12 cellular contexts compared by ENCODE assay signal in genomic region chr20:10739575-10739974, GRCh38.
A peak's percentile ranks its signal among the peaks of the same experiment; 100 is the strongest.
DNase-seq lines count a peak whose midpoint lies in the region; ATAC-seq, FAIRE-seq and TF ChIP-seq lines count a peak whose summit lies in the region.
"Had no signal": no experiment of that assay in that cellular context is flagged by ENCODE, and none has a peak within 500 bp of the region (broad histone marks: within the 10 kb centered on the region; RNA-seq: fewer than 3 reads in every experiment).

No MANE protein-coding gene starts in this region.

- TF ChIP-seq CTCF in A549 (IDR thresholded peaks at IDR 0.05) = no peak
- TF ChIP-seq CTCF in RWPE2 (IDR thresholded peaks at IDR 0.05; ENCODE audit: poor library complexity, severe bottlenecking) = no peak
- TF ChIP-seq CTCF in fibroblast of the aortic adventitia (IDR thresholded peaks at IDR 0.05; ENCODE audit: insufficient read depth, low read length) = no peak
- TF ChIP-seq CTCF in osteoblast (IDR thresholded peaks at IDR 0.05; ENCODE audit: extremely low read depth, low read depth, low read length) = no peak

- DNase-seq in A549 (ENCODE audit: low read depth in 1 of 2, low spot score in 1 of 2) (no peak), RWPE2 (ENCODE audit: low spot score) (no peak), fibroblast of the aortic adventitia (ENCODE audit: low read depth) (peak; percentile 51), osteoblast (ENCODE audit: insufficient read length, low spot score, missing footprints) (peak; percentile 78), NCI-H1092 treated with DMSO at 0.1 percent for 48 hours (lab: John Stamatoyannopoulos, UW) (no peak), NCI-H1417 (lab: John Stamatoyannopoulos, UW) (no peak)
- DNase-seq in activated T-cell treated with anti-CD3 and anti-CD28 coated beads, Interleukin-2, amount 50 U/mL, for 48 hours = no peak
- DNase-seq: NCI-H774, T1000 had no signal

- no peaks in the 10 kb centered on the region for H4K20me1 ChIP-seq in osteoblast (ENCODE audit: insufficient read depth, low read length)

- CTCF ChIA-PET in A549 (lab: Yijun Ruan, JAX) = interaction anchor here (0.9 kb wide), 1 partner anchor 20 kb away, joined by 3 read pairs; no protein-coding TSS in a partner anchor

- H3K9me3 ChIP-seq in A549 = no peaks in the 10 kb centered on the region
- no peaks in the 10 kb centered on the region for H3K9me3 ChIP-seq in RWPE2 (ENCODE audit: severe bottlenecking)
- H3K9me3 ChIP-seq in osteoblast (ENCODE audit: low read depth, low read length) = no peaks in the 10 kb centered on the region

- no peak for TF ChIP-seq EP300 in A549 (IDR thresholded peaks at IDR 0.05)

- H3K4me1 ChIP-seq in A549 = peaks cover 4% of the 10 kb centered on the region; the same call in 1 of the 3 replicates
- peaks cover 10% of the 10 kb centered on the region for H3K4me1 ChIP-seq in RWPE2 (ENCODE audit: insufficient read depth, poor library complexity, severe bottlenecking)
- peaks cover 8% of the 10 kb centered on the region for H3K4me1 ChIP-seq in osteoblast (ENCODE audit: insufficient read depth, low read length)
- H3K4me1 ChIP-seq: neural progenitor cell had no signal

- no peaks in the 10 kb centered on the region for H3K79me2 ChIP-seq in osteoblast (ENCODE audit: insufficient read depth, low read length)

- peak; percentile 56 to 76; a peak in 4 of 6 replicates for ATAC-seq in A549
- ATAC-seq in RWPE2 (ENCODE audit: low read depth) = peak; percentile 97
- ATAC-seq in GM18517 (IDR thresholded peaks at IDR 0.05; ENCODE audit: unreplicated experiment) = no peak

- peak overlapping the region; percentile 30 to 38 for H3K27ac ChIP-seq in A549
- H3K27ac ChIP-seq in RWPE2 (ENCODE audit: poor library complexity, severe bottlenecking) = no peak overlapping the region
- H3K27ac ChIP-seq in osteoblast (ENCODE audit: low read depth, low read length) = peak overlapping the region; percentile 22
- H3K27ac ChIP-seq: cardiac muscle cell, neural progenitor cell had no signal

- peak overlapping the region; percentile 85 for H2AFZ ChIP-seq in osteoblast (ENCODE audit: low read length)
- H2AFZ ChIP-seq: neural progenitor cell had no signal

- no peaks in the 10 kb centered on the region for H3K36me3 ChIP-seq in RWPE2 (ENCODE audit: low read depth)
- H3K36me3 ChIP-seq in osteoblast (ENCODE audit: insufficient read depth, low read length) = no peaks in the 10 kb centered on the region
- H3K36me3 ChIP-seq: cardiac muscle cell, neural progenitor cell had no signal

- no peak for TF ChIP-seq RAD21 in A549 (conservative IDR thresholded peaks at IDR 0.05 in 1 of 2, IDR thresholded peaks at IDR 0.05 in 1 of 2)

- H3K4me2 ChIP-seq in A549 (peak overlapping the region; percentile 69), osteoblast (ENCODE audit: insufficient read depth, low read length) (peak overlapping the region; percentile 92)
- H3K4me2 ChIP-seq: neural progenitor cell had no signal

- no peak for FAIRE-seq in A549 (lab: Jason Lieb, UNC)

- 36% methylated on average over 7 of the region's 7 CpGs for WGBS in A549 (ENCODE audit: missing lambda C conversion rate)

- H3K27me3 ChIP-seq in RWPE2 (ENCODE audit: insufficient read depth, poor library complexity, severe bottlenecking) = peaks cover 3% of the 10 kb centered on the region
- no peaks in the 10 kb centered on the region for H3K27me3 ChIP-seq in osteoblast (ENCODE audit: insufficient read depth, low read length)
- H3K27me3 ChIP-seq: cardiac muscle cell, neural progenitor cell had no signal

- TF ChIP-seq POLR2A in A549 (IDR thresholded peaks at IDR 0.05; ENCODE audit: low read length) = no peak

- POLR2A ChIA-PET in A549 (lab: Yijun Ruan, JAX) = no interaction called here

- H3K4me3 ChIP-seq in A549 = no peak overlapping the region
- H3K4me3 ChIP-seq in RWPE2 (ENCODE audit: severe bottlenecking) = peak overlapping the region; percentile 19
- H3K4me3 ChIP-seq in fibroblast of the aortic adventitia (ENCODE audit: low read depth, low read length) = peak overlapping the region; percentile 1
- peak overlapping the region; percentile 68 for H3K4me3 ChIP-seq in osteoblast (ENCODE audit: insufficient read depth, low read length)
- H3K4me3 ChIP-seq: cardiac muscle cell, neural progenitor cell had no signal

TF ChIP-seq in A549, 52 proteins besides CTCF, POLR2A, EP300 and RAD21:
- TF ChIP-seq TP53 (CRISPR knock-in tag; IDR thresholded peaks at IDR 0.05) (no peak), MAFK (IDR thresholded peaks at IDR 0.05; ENCODE audit: partially characterized antibody) (no peak), ZNF302 (CRISPR knock-in tag; IDR thresholded peaks at IDR 0.05) (no peak), HEYL (CRISPR knock-in tag; IDR thresholded peaks at IDR 0.05) (no peak), SREBF2 (IDR thresholded peaks at IDR 0.05) (no peak), JUNB (IDR thresholded peaks at IDR 0.05) (no peak), RARB (CRISPR knock-in tag; IDR thresholded peaks at IDR 0.05) (no peak), FOSL2 (IDR thresholded peaks at IDR 0.05) (no peak), FOSL2 (CRISPR knock-in tag; IDR thresholded peaks at IDR 0.05) (no peak), CEBPB (IDR thresholded peaks at IDR 0.05) (no peak), RNF2 (IDR thresholded peaks at IDR 0.05; ENCODE audit: borderline replicate concordance, low read depth) (no peak), PHF8 (IDR thresholded peaks at IDR 0.05; ENCODE audit: borderline replicate concordance, low read depth) (no peak), NPAS2 (CRISPR knock-in tag; IDR thresholded peaks at IDR 0.05; ENCODE audit: borderline replicate concordance) (no peak), SMC3 (IDR thresholded peaks at IDR 0.05) (no peak), HOXB13 (CRISPR knock-in tag; IDR thresholded peaks at IDR 0.05; ENCODE audit: low read depth) (no peak), TFCP2L1 (CRISPR knock-in tag; IDR thresholded peaks at IDR 0.05) (no peak), EHMT2 (IDR thresholded peaks at IDR 0.05; ENCODE audit: low read depth) (no peak), RFX5 (IDR thresholded peaks at IDR 0.05) (no peak), ZC3H11A (IDR thresholded peaks at IDR 0.05) (no peak)
- TF ChIP-seq, protein P1, sequence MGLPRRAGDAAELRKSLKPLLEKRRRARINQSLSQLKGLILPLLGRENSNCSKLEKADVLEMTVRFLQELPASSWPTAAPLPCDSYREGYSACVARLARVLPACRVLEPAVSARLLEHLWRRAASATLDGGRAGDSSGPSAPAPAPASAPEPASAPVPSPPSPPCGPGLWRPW (IDR thresholded peaks at IDR 0.05) = no peak

Comparison
In these comparisons a context has a peak if more than half of its experiments do, and no peak if none do; other contexts are left out.
1. DNase-seq: peak in fibroblast of the aortic adventitia (single experiment) and osteoblast (single experiment); none in A549 (0 of 2), RWPE2 (single experiment), NCI-H1092 treated with DMSO at 0.1 percent for 48 hours (single experiment), activated T-cell treated with anti-CD3 and anti-CD28 coated beads, Interleukin-2, amount 50 U/mL, for 48 hours (0 of 2) and NCI-H1417 (0 of 3).